1 cellular context compared by ENCODE assay signal in genomic region chr1:85274969-85275453, GRCh38.
TF ChIP-seq lines count a peak whose summit lies in the region.

No MANE protein-coding gene starts in this region.

TF ChIP-seq in H1, 55 proteins besides CTCF, POLR2A, EP300 and RAD21:
- TF ChIP-seq POLR2AphosphoS5 (IDR thresholded peaks at IDR 0.05; ENCODE audit: low read depth, low read length) = no peak
- TF ChIP-seq EZH2 (IDR thresholded peaks at IDR 0.05; ENCODE audit: low read depth, low read length, severe bottlenecking) = no peak
- no peak for TF ChIP-seq ASH2L (IDR thresholded peaks at IDR 0.05; ENCODE audit: low read length)
- TF ChIP-seq USF2 (IDR thresholded peaks at IDR 0.05; ENCODE audit: low read length) = no peak
- TF ChIP-seq FOSL1 (IDR thresholded peaks at IDR 0.05; ENCODE audit: insufficient read depth, low read depth, low read length) = no peak
- no peak for TF ChIP-seq PHF8 (conservative IDR thresholded peaks at IDR 0.05; ENCODE audit: low read depth, low read length)
- TF ChIP-seq CHD2 (IDR thresholded peaks at IDR 0.05; ENCODE audit: low read length) = no peak
